Comparison of ENCODE assay signal across 17 cellular contexts in genomic region chr16:81700071-81700779, GRCh38.
DNase-seq lines count a peak whose midpoint lies in the region; ATAC-seq and TF ChIP-seq lines count a peak whose summit lies in the region.
"Had no signal": no experiment of that assay in that cellular context is flagged by ENCODE, and none has a peak within 500 bp of the region (broad histone marks: within the 10 kb centered on the region; RNA-seq: fewer than 3 reads in every experiment).

No MANE protein-coding gene starts in this region.

- H3K9me3 ChIP-seq in CD8-positive, alpha-beta memory T cell (ENCODE audit: low read length), result no peaks in the 10 kb centered on the region
- no peaks in the 10 kb centered on the region for H3K9me3 ChIP-seq in vagina
- H3K9me3 ChIP-seq: BLaER1 treated with 17β-estradiol and CSF1 and Interleukin-3, amounts not matched to agents 10 nM and 100 nM; tibial nerve had no signal

- H3K27ac ChIP-seq in CD8-positive, alpha-beta memory T cell (ENCODE audit: low read depth, low read length), result no peak overlapping the region
- no peak overlapping the region for H3K27ac ChIP-seq in vagina
- H3K27ac ChIP-seq: BLaER1 treated with 17β-estradiol and CSF1 and Interleukin-3, amounts not matched to agents 10 nM and 100 nM; cardiac muscle cell; parathyroid adenoma; tibial nerve had no signal

- H3K4me3 ChIP-seq in CD8-positive, alpha-beta memory T cell (ENCODE audit: low read length), result no peak overlapping the region
- no peak overlapping the region for H3K4me3 ChIP-seq in astrocyte of the spinal cord (ENCODE audit: low read depth, low read length)
- H3K4me3 ChIP-seq in vagina, result no peak overlapping the region
- H3K4me3 ChIP-seq: BLaER1 treated with 17β-estradiol and CSF1 and Interleukin-3, amounts not matched to agents 10 nM and 100 nM; cardiac muscle cell; tibial nerve had no signal

- in situ Hi-C loops in astrocyte of the spinal cord (cut with HindIII; ENCODE audit: low sequenced_read_pairs), result no loop called here

- H3K27ac Mint-ChIP-seq in CD8-positive, alpha-beta memory T cell, result peak overlapping the region in 5 of 8 donors; percentile 35 to 96 (median 55)
- H3K27ac Mint-ChIP-seq in nephron progenitor cell, result peak overlapping the region; percentile 21
- H3K27ac Mint-ChIP-seq: stimulated activated memory B cell treated with anti-CD40 and anti-IgM and Interleukin-4, amounts not matched to agents 10 μg/mL and 1 μg/mL and 100 μg/mL, for 72 hours had no signal

- no peaks in the 10 kb centered on the region for H3K27me3 ChIP-seq in CD8-positive, alpha-beta memory T cell (ENCODE audit: insufficient read depth, low read length, poor library complexity, severe bottlenecking)
- H3K27me3 ChIP-seq in vagina, result no peaks in the 10 kb centered on the region
- H3K27me3 ChIP-seq: BLaER1 treated with 17β-estradiol and CSF1 and Interleukin-3, amounts not matched to agents 10 nM and 100 nM; cardiac muscle cell; tibial nerve had no signal

- peaks cover 9 to 80% (median 13%) of the 10 kb centered on the region in 3 donors for H3K36me3 Mint-ChIP-seq in CD8-positive, alpha-beta memory T cell
- H3K36me3 Mint-ChIP-seq in nephron progenitor cell (ENCODE audit: low read depth), result peaks cover 30% of the 10 kb centered on the region

- no peak for ATAC-seq in GM19324 (IDR thresholded peaks at IDR 0.05; ENCODE audit: low FRiP score, unreplicated experiment)
- ATAC-seq: Panc1; stimulated activated memory B cell treated with anti-CD40 and anti-IgM and Interleukin-4, amounts not matched to agents 10 μg/mL and 1 μg/mL and 100 μg/mL, for 72 hours had no signal

- TF ChIP-seq CTCF in astrocyte of the spinal cord (IDR thresholded peaks at IDR 0.05; ENCODE audit: low read depth, low read length) (no peak), nephron progenitor cell (IDR thresholded peaks at IDR 0.05) (no peak), vagina (IDR thresholded peaks at IDR 0.05) (no peak)

- POLR2A ChIA-PET in CD8-positive, alpha-beta memory T cell (lab: Charles Lee), result no interaction called here

- CTCF ChIA-PET in CD8-positive, alpha-beta memory T cell (lab: Charles Lee), result no interaction called here

- intact Hi-C loops in vagina (cut with DNase I), result no loop called here

- H3K4me1 ChIP-seq in CD8-positive, alpha-beta memory T cell (ENCODE audit: insufficient read depth, low read length), result no peaks in the 10 kb centered on the region
- peaks cover 19% of the 10 kb centered on the region for H3K4me1 ChIP-seq in vagina
- H3K4me1 ChIP-seq: parathyroid adenoma had no signal

- no peak for TF ChIP-seq POLR2A in vagina (IDR thresholded peaks at IDR 0.05)

- no peak overlapping the region for H3K4me3 Mint-ChIP-seq in CD8-positive, alpha-beta memory T cell
- H3K4me3 Mint-ChIP-seq in nephron progenitor cell, result no peak overlapping the region
- H3K4me3 Mint-ChIP-seq: stimulated activated memory B cell treated with anti-CD40 and anti-IgM and Interleukin-4, amounts not matched to agents 10 μg/mL and 1 μg/mL and 100 μg/mL, for 72 hours had no signal

- DNase-seq in CD8-positive, alpha-beta memory T cell, result no peak
- peak; percentile 46 for DNase-seq in LHCN-M2 (ENCODE audit: low read depth)
- peak; percentile 59 for DNase-seq in astrocyte of the spinal cord (ENCODE audit: low read depth, low spot score)
- no peak for DNase-seq in nephron progenitor cell
- no peak for DNase-seq in epidermal melanocyte (ENCODE audit: insufficient read length, low spot score)
- DNase-seq in vagina (ENCODE audit: extremely low spot score in 2 of 2), result no peak
- DNase-seq: activated CD8-positive, alpha-beta memory T cell treated with anti-CD3 and anti-CD28 coated beads for 24 hours; activated naive CD4-positive, alpha-beta T cell; islet precursor cell; NCI-H1048 had no signal

- peaks cover 19% of the 10 kb centered on the region for H3K36me3 ChIP-seq in CD8-positive, alpha-beta memory T cell (ENCODE audit: insufficient read depth, low read length)
- peaks cover 0 to 34% of the 10 kb centered on the region in 2 donors for H3K36me3 ChIP-seq in vagina

- H3K9me3 Mint-ChIP-seq in CD8-positive, alpha-beta memory T cell, result no peaks in the 10 kb centered on the region
- no peaks in the 10 kb centered on the region for H3K9me3 Mint-ChIP-seq in nephron progenitor cell
- H3K9me3 Mint-ChIP-seq: stimulated activated memory B cell treated with anti-CD40 and anti-IgM and Interleukin-4, amounts not matched to agents 10 μg/mL and 1 μg/mL and 100 μg/mL, for 72 hours had no signal

- no peaks in the 10 kb centered on the region for H3K27me3 Mint-ChIP-seq in CD8-positive, alpha-beta memory T cell
- H3K27me3 Mint-ChIP-seq in nephron progenitor cell (ENCODE audit: low read depth, poor library complexity), result peaks cover 3% of the 10 kb centered on the region
- H3K27me3 Mint-ChIP-seq: stimulated activated memory B cell treated with anti-CD40 and anti-IgM and Interleukin-4, amounts not matched to agents 10 μg/mL and 1 μg/mL and 100 μg/mL, for 72 hours had no signal

- peaks cover 4 to 12% (median 9%) of the 10 kb centered on the region in 3 donors for H3K4me1 Mint-ChIP-seq in CD8-positive, alpha-beta memory T cell
- H3K4me1 Mint-ChIP-seq in nephron progenitor cell, result peaks cover 10% of the 10 kb centered on the region

Comparison
In these comparisons a context has a peak if more than half of its experiments do, and no peak if none do; other contexts are left out.
1. DNase-seq: peak in LHCN-M2 (single experiment) and astrocyte of the spinal cord (single experiment); none in CD8-positive, alpha-beta memory T cell (0 of 5), nephron progenitor cell (single experiment), epidermal melanocyte (single experiment) and vagina (0 of 2).